Comparison of ENCODE assay signal across 10 cellular contexts in genomic region chr18:63206433-63207153, GRCh38.
DNase-seq lines count a peak whose midpoint lies in the region; ATAC-seq and TF ChIP-seq lines count a peak whose summit lies in the region.
"Had no signal": no experiment of that assay in that cellular context is flagged by ENCODE, and none has a peak within 500 bp of the region (broad histone marks: within the 10 kb centered on the region; RNA-seq: fewer than 3 reads in every experiment).

No MANE protein-coding gene starts in this region.

- H3K27ac Mint-ChIP-seq in stimulated activated naive B cell treated with anti-CD40 and anti-IgM and Interleukin-4, amounts not matched to agents 10 μg/mL and 1 μg/mL and 100 μg/mL, for 72 hours, result peak overlapping the region; percentile 32

- peak in 1 of 2 donors; percentile 11 for ATAC-seq in stimulated activated naive B cell treated with anti-CD40 and anti-IgM and Interleukin-4, amounts not matched to agents 10 μg/mL and 1 μg/mL and 100 μg/mL, for 72 hours (replicated peaks)
- no peak for ATAC-seq in HG03045 (IDR thresholded peaks at IDR 0.05; ENCODE audit: unreplicated experiment)

- no peaks in the 10 kb centered on the region for H3K9me3 Mint-ChIP-seq in stimulated activated naive B cell treated with anti-CD40 and anti-IgM and Interleukin-4, amounts not matched to agents 10 μg/mL and 1 μg/mL and 100 μg/mL, for 72 hours

- no peak overlapping the region for H2AFZ ChIP-seq in Karpas-422 (ENCODE audit: low read length)

- no peak overlapping the region for H3K4me3 ChIP-seq in Karpas-422 (ENCODE audit: low read length)
- no peak overlapping the region for H3K4me3 ChIP-seq in ascending aorta

- H3K27ac ChIP-seq in Karpas-422 (ENCODE audit: low read length), result peak overlapping the region; percentile 76
- peak overlapping the region; percentile 64 to 77 for H3K27ac ChIP-seq in ascending aorta

- no peak for TF ChIP-seq CTCF in ascending aorta (IDR thresholded peaks at IDR 0.05)

- H3K27me3 ChIP-seq in Karpas-422 (ENCODE audit: low read length) (no peaks in the 10 kb centered on the region), ascending aorta (no peaks in the 10 kb centered on the region)
- H3K27me3 ChIP-seq: BE2C had no signal

- H3K4me2 ChIP-seq in Karpas-422 (ENCODE audit: low read depth, low read length, poor library complexity, severe bottlenecking), result peak overlapping the region; percentile 52

- H3K9ac ChIP-seq in Karpas-422 (ENCODE audit: low read length), result peak overlapping the region; percentile 32; the same call in 1 of the 2 replicates

- no peaks in the 10 kb centered on the region for H4K20me1 ChIP-seq in Karpas-422 (ENCODE audit: insufficient read depth, low read depth, low read length)

- H3K4me1 ChIP-seq in Karpas-422 (ENCODE audit: low read length) (peaks cover 74% of the 10 kb centered on the region), ascending aorta (peaks cover 0 to 22% of the 10 kb centered on the region in 2 donors)
- H3K4me1 ChIP-seq: BE2C had no signal

- H3K79me2 ChIP-seq in Karpas-422 (ENCODE audit: low read length), result peaks cover 92% of the 10 kb centered on the region

- no peaks in the 10 kb centered on the region; the same call in 1 of the 2 replicates for H3K36me3 ChIP-seq in Karpas-422 (ENCODE audit: insufficient read depth, low read length)
- no peaks in the 10 kb centered on the region for H3K36me3 ChIP-seq in ascending aorta
- H3K36me3 ChIP-seq: BE2C had no signal

- H3K36me3 Mint-ChIP-seq in stimulated activated naive B cell treated with anti-CD40 and anti-IgM and Interleukin-4, amounts not matched to agents 10 μg/mL and 1 μg/mL and 100 μg/mL, for 72 hours, result peaks cover 39 to 47% of the 10 kb centered on the region in 2 donors

- peaks cover 58 to 75% of the 10 kb centered on the region in 2 donors for H3K4me1 Mint-ChIP-seq in stimulated activated naive B cell treated with anti-CD40 and anti-IgM and Interleukin-4, amounts not matched to agents 10 μg/mL and 1 μg/mL and 100 μg/mL, for 72 hours

- DNase-seq in activated CD8-positive, alpha-beta memory T cell treated with anti-CD3 and anti-CD28 coated beads for 24 hours, result peak; percentile 61
- DNase-seq in activated CD8-positive, alpha-beta memory T cell treated with anti-CD3 and anti-CD28 coated beads, Interleukin-2, amount 50 U/mL, for 4 hours, result no peak
- DNase-seq in Karpas-422, result no peak
- DNase-seq in ascending aorta (ENCODE audit: low spot score in 2 of 2), result no peak
- DNase-seq in stimulated activated naive B cell treated with anti-CD40 and anti-IgM and Interleukin-4, amounts not matched to agents 10 μg/mL and 1 μg/mL and 100 μg/mL, for 72 hours, result no peak
- no peak for DNase-seq in stimulated activated CD4-positive, alpha-beta T cell treated with anti-CD3 and anti-CD28 coated beads, Interleukin-12 subunit alpha, Interleukin-12 subunit beta, amount 100 ng/mL, for 4 hours
- no peak for DNase-seq in mucosa of gallbladder (ENCODE audit: low spot score)
- DNase-seq: amniotic stem cell, BE2C had no signal

- no peaks in the 10 kb centered on the region for H3K27me3 Mint-ChIP-seq in stimulated activated naive B cell treated with anti-CD40 and anti-IgM and Interleukin-4, amounts not matched to agents 10 μg/mL and 1 μg/mL and 100 μg/mL, for 72 hours

- H3K4me3 Mint-ChIP-seq in stimulated activated naive B cell treated with anti-CD40 and anti-IgM and Interleukin-4, amounts not matched to agents 10 μg/mL and 1 μg/mL and 100 μg/mL, for 72 hours, result peak overlapping the region; percentile 51 to 64

- H3K9me2 ChIP-seq in Karpas-422 (replicated peaks; ENCODE audit: insufficient read depth, low read length), result no peaks in the 10 kb centered on the region

- intact Hi-C loops in ascending aorta (cut with DNase I), result no loop called here

- H3K9me3 ChIP-seq in Karpas-422 (ENCODE audit: low read length) (no peaks in the 10 kb centered on the region), ascending aorta (no peaks in the 10 kb centered on the region)
- H3K9me3 ChIP-seq: BE2C had no signal
